Comparison of ENCODE assay signal across 25 cellular contexts in genomic region chr18:527136-527535, GRCh38. TPM values are rescaled to one million over a fixed set of nuclear protein-coding genes. Genes with fewer than 3 reads are reported as not detected.
DNase-seq lines count a peak whose midpoint lies in the region; ATAC-seq and TF ChIP-seq lines count a peak whose summit lies in the region.
"Had no signal": no experiment of that assay in that cellular context is flagged by ENCODE, and none has a peak within 500 bp of the region (broad histone marks: within the 10 kb centered on the region; RNA-seq: fewer than 3 reads in every experiment).

No MANE protein-coding gene starts in this region.

- no peak overlapping the region for H3K18ac ChIP-seq in mesendoderm (ENCODE audit: low read length)

- H3K4me1 Mint-ChIP-seq in activated naive CD8-positive, alpha-beta T cell treated with anti-CD3 and anti-CD28 coated beads, Interleukin-2, amount 50 U/mL, for 24 hours: no peaks in the 10 kb centered on the region
- H3K4me1 Mint-ChIP-seq: CD4-positive, CD25-positive, alpha-beta regulatory T cell had no signal

- H2BK15ac ChIP-seq in mesendoderm (replicated peaks; ENCODE audit: low read depth): no peak overlapping the region

- no peak overlapping the region for H2BK5ac ChIP-seq in mesendoderm (ENCODE audit: low read length)

- H4K8ac ChIP-seq in mesendoderm (ENCODE audit: low read depth, low read length): no peak overlapping the region

- no CpG with 5 or more reads among the region's 1 CpG for WGBS in mesendoderm (ENCODE audit: extremely low coverage, insufficient coverage, low lambda C conversion rate)
- 6% methylated on average over 1 of the region's 1 CpG for WGBS in smooth muscle cell (ENCODE audit: low lambda C conversion rate)

- H3K4me3 ChIP-seq in fibroblast of the aortic adventitia (ENCODE audit: low read depth, low read length) (no peak overlapping the region), mesendoderm (ENCODE audit: low read length) (no peak overlapping the region), smooth muscle cell (no peak overlapping the region)
- H3K4me3 ChIP-seq: K562, MG63, SK-N-MC had no signal

- DNase-seq in amniotic epithelial cell (ENCODE audit: low read depth) (peak; percentile 36), fibroblast of the aortic adventitia (ENCODE audit: low read depth) (peak; percentile 82), mesendoderm (peak; percentile 38), smooth muscle cell (lab: John Stamatoyannopoulos, UW; ENCODE audit: unreplicated experiment) (no peak), NCI-H2107 (lab: John Stamatoyannopoulos, UW) (no peak), NCI-H2227 (lab: John Stamatoyannopoulos, UW; ENCODE audit: unreplicated experiment) (no peak)
- DNase-seq in activated naive CD8-positive, alpha-beta T cell treated with anti-CD3 and anti-CD28 coated beads, Interleukin-2, amount 50 U/mL, for 24 hours: no peak
- DNase-seq: CD4-positive, CD25-positive, alpha-beta regulatory T cell; GOT3; HCEC 1CT; MG63; NCI-H1048; NCI-H1417 treated with DMSO at 0.1 percent for 48 hours; NCI-H187; NCI-H510A treated with DMSO at 0.1 percent for 48 hours; NCI-H748 treated with DMSO at 0.1 percent for 48 hours; NK-92 treated with Interleukin-12 subunit alpha and Interleukin-12 subunit beta, amount 100 ng/mL, for 24 hours; SHP77 treated with DMSO at 0.1 percent for 48 hours had no signal

- H3K79me2 ChIP-seq in mesendoderm (ENCODE audit: control insufficient read depth, insufficient read depth, low read length) (no peaks in the 10 kb centered on the region), smooth muscle cell (ENCODE audit: low read depth) (no peaks in the 10 kb centered on the region)

- no peak for TF ChIP-seq CTCF in fibroblast of the aortic adventitia (IDR thresholded peaks at IDR 0.05; ENCODE audit: insufficient read depth, low read length)
- TF ChIP-seq CTCF in smooth muscle cell (IDR thresholded peaks at IDR 0.05; ENCODE audit: borderline replicate concordance, insufficient read depth, poor library complexity, severe bottlenecking): no peak

- H3K56ac ChIP-seq in mesendoderm (ENCODE audit: low read length): no peak overlapping the region

- H2BK120ac ChIP-seq in mesendoderm (ENCODE audit: low read depth, low read length): no peak overlapping the region

- H3K4me2 ChIP-seq in mesendoderm (ENCODE audit: low read length) (no peak overlapping the region), smooth muscle cell (peak overlapping the region; percentile 68)

- no peak overlapping the region for H2AK5ac ChIP-seq in mesendoderm (ENCODE audit: low read length)

- H3K36me3 ChIP-seq in mesendoderm (ENCODE audit: control insufficient read depth, insufficient read depth, low read length) (no peaks in the 10 kb centered on the region), smooth muscle cell (ENCODE audit: low read depth) (no peaks in the 10 kb centered on the region)
- H3K36me3 ChIP-seq: MG63 had no signal

- H3K27me3 Mint-ChIP-seq in activated naive CD8-positive, alpha-beta T cell treated with anti-CD3 and anti-CD28 coated beads, Interleukin-2, amount 50 U/mL, for 24 hours: peaks cover 8% of the 10 kb centered on the region
- H3K27me3 Mint-ChIP-seq: CD4-positive, CD25-positive, alpha-beta regulatory T cell had no signal

- no peak overlapping the region for H2AFZ ChIP-seq in smooth muscle cell (ENCODE audit: low read depth)

- no peaks in the 10 kb centered on the region for H3K9me3 ChIP-seq in smooth muscle cell (replicated peaks; ENCODE audit: low read depth)
- H3K9me3 ChIP-seq: MG63 had no signal

- no peak for ATAC-seq in activated naive CD8-positive, alpha-beta T cell treated with anti-CD3 and anti-CD28 coated beads, Interleukin-2, amount 50 U/mL, for 24 hours
- no peak for ATAC-seq in GM18861 (IDR thresholded peaks at IDR 0.05; ENCODE audit: unreplicated experiment)
- ATAC-seq: K562 had no signal

- H3K27me3 ChIP-seq in mesendoderm (ENCODE audit: insufficient read depth, low read length, poor library complexity) (no peaks in the 10 kb centered on the region), smooth muscle cell (ENCODE audit: low read depth) (no peaks in the 10 kb centered on the region)
- H3K27me3 ChIP-seq: MG63 had no signal

- no peaks in the 10 kb centered on the region for H3K9me3 Mint-ChIP-seq in activated naive CD8-positive, alpha-beta T cell treated with anti-CD3 and anti-CD28 coated beads, Interleukin-2, amount 50 U/mL, for 24 hours

- H4K5ac ChIP-seq in mesendoderm (ENCODE audit: low read length): no peak overlapping the region

- no peak overlapping the region for H3K27ac ChIP-seq in mesendoderm (ENCODE audit: low read depth, low read length)
- no peak overlapping the region for H3K27ac ChIP-seq in smooth muscle cell (ENCODE audit: low read depth)
- H3K27ac ChIP-seq: RWPE1, SK-N-MC had no signal

- H3K9ac ChIP-seq in mesendoderm (ENCODE audit: low read length) (no peak overlapping the region), smooth muscle cell (ENCODE audit: low read depth) (no peak overlapping the region)

- H3K4me1 ChIP-seq in mesendoderm (ENCODE audit: control insufficient read depth, low read depth, low read length) (no peaks in the 10 kb centered on the region), smooth muscle cell (ENCODE audit: low read depth) (peaks cover 10% of the 10 kb centered on the region)

- H3F3A ChIP-seq in smooth muscle cell (ENCODE audit: low read depth): no peaks in the 10 kb centered on the region

- no peaks in the 10 kb centered on the region for H4K20me1 ChIP-seq in smooth muscle cell (ENCODE audit: low read depth)

- no peaks in the 10 kb centered on the region for H3K79me1 ChIP-seq in mesendoderm (ENCODE audit: low read length)

- no peak overlapping the region for H3K4ac ChIP-seq in mesendoderm (ENCODE audit: low read depth, low read length)

- no peak overlapping the region for H3K27ac Mint-ChIP-seq in activated naive CD8-positive, alpha-beta T cell treated with anti-CD3 and anti-CD28 coated beads, Interleukin-2, amount 50 U/mL, for 24 hours
- H3K27ac Mint-ChIP-seq: CD4-positive, CD25-positive, alpha-beta regulatory T cell had no signal

- H3K4me3 Mint-ChIP-seq in activated naive CD8-positive, alpha-beta T cell treated with anti-CD3 and anti-CD28 coated beads, Interleukin-2, amount 50 U/mL, for 24 hours: no peak overlapping the region
- H3K4me3 Mint-ChIP-seq: CD4-positive, CD25-positive, alpha-beta regulatory T cell had no signal

- no peak overlapping the region for H3K23ac ChIP-seq in mesendoderm (ENCODE audit: low read length)

- no peaks in the 10 kb centered on the region for H3K36me3 Mint-ChIP-seq in activated naive CD8-positive, alpha-beta T cell treated with anti-CD3 and anti-CD28 coated beads, Interleukin-2, amount 50 U/mL, for 24 hours (ENCODE audit: low read depth)
- H3K36me3 Mint-ChIP-seq: CD4-positive, CD25-positive, alpha-beta regulatory T cell had no signal

RNA-seq across cellular contexts. Expression of gene COLEC12, which starts 26.6 kb away (rescaled TPM):
- total RNA-seq in fibroblast of the aortic adventitia (ENCODE audit: low replicate concordance) (63.9 and 109 TPM in 2 replicates), smooth muscle cell (10.8 and 13.8 TPM in 2 replicates)
- 7.5 TPM for polyA plus RNA-seq in mesendoderm (2013, experiment 1 of 2)
- 7.4 TPM for polyA plus RNA-seq in mesendoderm (2013, experiment 2 of 2)
- 10.5 and 13.7 TPM in 2 replicates for polyA plus RNA-seq in smooth muscle cell
- total RNA-seq: CD4-positive, CD25-positive, alpha-beta regulatory T cell had no signal
- polyA plus RNA-seq: CD4-positive, CD25-positive, alpha-beta regulatory T cell; K562 had no signal

RNA-seq across cellular contexts. Expression of gene CETN1, which starts 53.0 kb away (rescaled TPM):
- total RNA-seq in fibroblast of the aortic adventitia (ENCODE audit: low replicate concordance): not detected in 2 replicates
- polyA plus RNA-seq in mesendoderm (2013, experiment 1 of 2): not detected
- not detected for polyA plus RNA-seq in mesendoderm (2013, experiment 2 of 2)
- not detected in 2 replicates for total RNA-seq in smooth muscle cell
- polyA plus RNA-seq in smooth muscle cell: not detected in 2 replicates
- total RNA-seq: A673; CD4-positive, CD25-positive, alpha-beta regulatory T cell; LHCN-M2 had no signal
- polyA plus RNA-seq: BJ; CD4-positive, CD25-positive, alpha-beta regulatory T cell had no signal

Comparison
In these comparisons a context has a peak if more than half of its experiments do, and no peak if none do; other contexts are left out.
1. DNase-seq: peak in amniotic epithelial cell (single experiment), fibroblast of the aortic adventitia (single experiment) and mesendoderm (single experiment); none in smooth muscle cell (single experiment), activated naive CD8-positive, alpha-beta T cell treated with anti-CD3 and anti-CD28 coated beads, Interleukin-2, amount 50 U/mL, for 24 hours (single experiment), NCI-H2107 (single experiment) and NCI-H2227 (single experiment).